Comparison of ENCODE assay signal across 22 cellular contexts in the genomic region with DNA sequence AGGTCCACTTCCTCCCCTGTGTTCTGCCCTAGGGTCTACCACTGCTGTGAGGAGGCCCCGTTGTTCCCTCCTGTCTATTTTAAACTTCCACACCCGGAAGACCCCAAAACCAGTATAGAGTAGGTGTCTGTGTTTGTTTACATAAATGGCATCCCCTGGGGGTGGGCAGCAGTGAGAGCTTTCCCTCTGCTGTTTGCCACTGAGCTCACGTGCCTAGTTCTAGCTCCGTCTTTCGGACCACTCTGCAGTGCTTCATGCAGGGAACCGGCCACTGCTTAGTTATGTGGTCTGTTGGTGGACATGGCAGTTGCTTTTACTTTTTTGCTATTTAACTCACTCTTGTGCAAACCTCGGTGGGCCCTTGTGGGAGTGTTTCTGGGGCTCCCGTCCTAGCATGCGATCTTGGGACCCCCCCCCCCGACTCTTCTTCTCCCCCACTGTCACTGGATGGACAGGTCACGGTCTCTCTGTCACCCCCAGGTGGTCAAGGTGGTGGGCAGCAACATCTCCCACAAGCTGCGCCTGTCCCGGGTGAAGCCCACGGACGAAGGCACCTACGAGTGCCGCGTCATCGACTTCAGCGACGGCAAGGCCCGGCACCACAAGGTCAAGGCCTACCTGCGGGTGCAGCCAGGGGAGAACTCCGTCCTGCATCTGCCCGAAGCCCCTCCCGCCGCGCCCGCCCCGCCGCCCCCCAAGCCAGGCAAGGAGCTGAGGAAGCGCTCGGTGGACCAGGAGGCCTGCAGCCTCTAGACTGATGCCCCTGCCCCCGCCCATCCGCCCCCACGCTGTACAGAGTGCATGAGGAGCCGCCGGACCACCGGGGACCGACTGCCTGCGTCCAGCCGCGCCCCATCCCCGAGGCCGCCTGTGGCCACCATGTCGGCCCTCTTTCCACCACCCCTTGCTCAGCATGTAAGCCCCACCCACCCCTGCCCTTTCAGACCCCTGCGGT. TPM values are rescaled to one million over a fixed set of nuclear protein-coding genes. Genes with fewer than 3 reads are reported as not detected.
DNase-seq lines count a peak whose midpoint lies in the region; ATAC-seq and TF ChIP-seq lines count a peak whose summit lies in the region.
"Had no signal": no experiment of that assay in that cellular context is flagged by ENCODE, and none has a peak within 500 bp of the region (broad histone marks: within the 10 kb centered on the region; RNA-seq: fewer than 3 reads in every experiment).

No MANE protein-coding gene starts in this region.

- H3K36me3 ChIP-seq in breast epithelium (no peaks in the 10 kb centered on the region), mammary epithelial cell (ENCODE audit: insufficient read depth, low read length) (no peaks in the 10 kb centered on the region), Panc1 (ENCODE audit: control insufficient read depth, insufficient read depth, low read length) (no peaks in the 10 kb centered on the region)
- H3K36me3 ChIP-seq: heart right ventricle, right lobe of liver had no signal

- in situ Hi-C loops in mammary epithelial cell (cut with MboI; ENCODE audit: low sequenced_read_pairs in 2 of 2) (no loop called here), Panc1 (cut with HindIII; ENCODE audit: low pct_unique_long_range_greater_than_20kb, low sequenced_read_pairs) (no loop called here)

- TF ChIP-seq CTCF in breast epithelium (IDR thresholded peaks at IDR 0.05) (no peak), mammary epithelial cell (conservative IDR thresholded peaks at IDR 0.05 in 1 of 2, IDR thresholded peaks at IDR 0.05 in 1 of 2; ENCODE audit: extremely low read depth in 1 of 2, insufficient read depth in 1 of 2, low read depth in 1 of 2, low read length in 2 of 2) (no peak), Panc1 (IDR thresholded peaks at IDR 0.05) (no peak; the same call in 1 of the 2 replicates)

- no peaks in the 10 kb centered on the region for H3K79me2 ChIP-seq in mammary epithelial cell (ENCODE audit: insufficient read depth, low read length)

- no peak overlapping the region for H3K4me3 ChIP-seq in breast epithelium
- H3K4me3 ChIP-seq in mammary epithelial cell (replicated peaks in 1 of 3; ENCODE audit: insufficient read depth in 1 of 3, low read depth in 2 of 3, low read length in 3 of 3) = no peak overlapping the region
- no peak overlapping the region for H3K4me3 ChIP-seq in Panc1 (ENCODE audit: low read depth in 2 of 2, low read length in 2 of 2)
- H3K4me3 ChIP-seq: heart right ventricle, right lobe of liver, SK-N-MC had no signal

- H2AFZ ChIP-seq in mammary epithelial cell (ENCODE audit: low read depth, low read length) = no peak overlapping the region

- 0 out of 2 replicates have a peak, but pooled peaks have one; percentile 54 for ATAC-seq in Panc1
- ATAC-seq in GM19395 (IDR thresholded peaks at IDR 0.05; ENCODE audit: unreplicated experiment) = no peak
- ATAC-seq: activated T-cell treated with anti-CD3 and anti-CD28 coated beads, Interleukin-2, amount 50 U/mL, for 4 hours had no signal

- H3K4me1 ChIP-seq in breast epithelium (no peaks in the 10 kb centered on the region), mammary epithelial cell (ENCODE audit: insufficient read depth, low read length) (no peaks in the 10 kb centered on the region), Panc1 (ENCODE audit: control insufficient read depth, insufficient read depth, low read length) (peaks cover 7% of the 10 kb centered on the region)
- H3K4me1 ChIP-seq: heart right ventricle, right lobe of liver had no signal

- CTCF ChIA-PET in mammary epithelial cell (lab: Charles Lee; ENCODE audit: low non-redundant PET) = no interaction called here
- CTCF ChIA-PET in Panc1 (lab: Charles Lee) = interaction anchor here (0.6 to 0.7 kb wide), 3 partner anchors 45 to 402 kb away, joined by 7 to 8 read pairs (median 7); no protein-coding TSS in a partner anchor

- H3K27ac ChIP-seq in breast epithelium (no peak overlapping the region), mammary epithelial cell (ENCODE audit: insufficient read depth, low read depth, low read length) (no peak overlapping the region), Panc1 (ENCODE audit: low read length) (no peak overlapping the region)
- H3K27ac ChIP-seq: heart right ventricle, right lobe of liver, SK-N-MC had no signal

- no peak for TF ChIP-seq POLR2A in breast epithelium (IDR thresholded peaks at IDR 0.05)

- 88% methylated on average over 9 of the region's 47 CpGs for WGBS in mammary epithelial cell (ENCODE audit: low coverage, missing lambda C conversion rate)

- no peak overlapping the region for H3K4me2 ChIP-seq in mammary epithelial cell (ENCODE audit: insufficient read depth, low read depth, low read length)

- BruUV-seq in mammary epithelial cell (replicated peaks; lab: Mats Ljungman, UMichigan) (no TSS peak), Panc1 (replicated peaks; lab: Mats Ljungman, UMichigan) (no TSS peak)

- H4K20me1 ChIP-seq in mammary epithelial cell (ENCODE audit: insufficient read depth, low read length) = no peaks in the 10 kb centered on the region

- intact Hi-C loops in breast epithelium (cut with DNase I; ENCODE audit: low total_unique reads) = no loop called here
- intact Hi-C loops in mammary epithelial cell (cut with micrococcal nuclease) = no loop called here
- intact Hi-C loops in Panc1 (cut with micrococcal nuclease; ENCODE audit: unreplicated experiment) = no loop called here

- H3K9me3 ChIP-seq in breast epithelium = no peaks in the 10 kb centered on the region
- H3K9me3 ChIP-seq in mammary epithelial cell (replicated peaks; ENCODE audit: insufficient read depth, low read length) = peaks cover 6% of the 10 kb centered on the region
- H3K9me3 ChIP-seq in Panc1 (ENCODE audit: control insufficient read depth, insufficient read depth, low read depth, low read length) = no peaks in the 10 kb centered on the region
- H3K9me3 ChIP-seq: right lobe of liver had no signal

- dilution Hi-C loops in mammary epithelial cell (cut with HindIII; ENCODE audit: low sequenced_read_pairs) = no loop called here

- POLR2A ChIA-PET in Panc1 (lab: Charles Lee) = interaction anchor here (0.8 kb wide), 1 partner anchor 189 kb away, joined by 10 read pairs; no protein-coding TSS in a partner anchor

- H3K9ac ChIP-seq in mammary epithelial cell (ENCODE audit: insufficient read depth, low read length) = no peak overlapping the region

- H3K27me3 ChIP-seq in breast epithelium = peaks cover 0 to 6% of the 10 kb centered on the region in 2 donors
- H3K27me3 ChIP-seq in mammary epithelial cell (ENCODE audit: insufficient read depth, low read length) = peaks cover 2% of the 10 kb centered on the region
- H3K27me3 ChIP-seq in Panc1 (ENCODE audit: control insufficient read depth, insufficient read depth, low read length) = no peaks in the 10 kb centered on the region
- H3K27me3 ChIP-seq: heart right ventricle, right lobe of liver had no signal

- DNase-seq in breast epithelium (ENCODE audit: low spot score in 2 of 2) (peak; percentile 4 to 36), mammary epithelial cell (no peak), Panc1 (ENCODE audit: low read depth, low spot score) (no peak), iPS-NIHi7 (ENCODE audit: extremely low spot score) (peak; percentile 58), ureter (ENCODE audit: low spot score) (peak; percentile 33), NCI-H2107 treated with DMSO at 0.1 percent for 48 hours (lab: John Stamatoyannopoulos, UW; ENCODE audit: unreplicated experiment) (no peak), retina (no peak)
- DNase-seq: activated CD4-positive, alpha-beta T cell treated with anti-CD3 and anti-CD28 coated beads, Interleukin-2, amount 10 ng/mL, durations not matched to agents 24 days and 14 days; activated naive CD8-positive, alpha-beta T cell treated with anti-CD3 and anti-CD28 coated beads, Interleukin-2, amount 10 ng/mL, durations not matched to agents 7 days and 5 days; activated T-cell treated with anti-CD3 and anti-CD28 coated beads, Interleukin-2, amount 50 U/mL, for 4 hours; COR-L47; effector CD8-positive, alpha-beta T cell; heart right ventricle; kidney; midbrain; MM.1S; NCI-H1694 treated with DMSO at 0.1 percent for 48 hours; NCI-H510A; stimulated activated naive CD4-positive, alpha-beta T cell treated with Interleukin-2 at 50 U/mL for 16 hours had no signal

RNA-seq across cellular contexts. Expression of a gene that starts 40.9 kb away (rescaled TPM):
- total RNA-seq in breast epithelium (under 1 TPM; 0.33 to 0.48 (median 0.44) TPM), mammary epithelial cell (1 to 10 TPM; 1.7 to 3.0 TPM), Panc1 (2021; ENCODE audit: unreplicated experiment) (16.0 TPM), ureter (7.1 TPM)
- polyA plus RNA-seq in mammary epithelial cell = 4.4 TPM
- 4.4 TPM for polyA minus RNA-seq in mammary epithelial cell
- polyA plus RNA-seq in Panc1 (2012; ENCODE audit: insufficient read length) = 25.3 TPM
- total RNA-seq: activated naive CD8-positive, alpha-beta T cell treated with anti-CD3 and anti-CD28 coated beads, Interleukin-2, amount 10 ng/mL, durations not matched to agents 7 days and 5 days had no signal

Comparison
In these comparisons a context has a peak if more than half of its experiments do, and no peak if none do; other contexts are left out.
1. DNase-seq: peak in breast epithelium (2 of 2), iPS-NIHi7 (single experiment) and ureter (single experiment); none in mammary epithelial cell (single experiment), Panc1 (single experiment), NCI-H2107 treated with DMSO at 0.1 percent for 48 hours (single experiment) and retina (single experiment).